ENCODE assay signal across 8 cellular contexts in genomic region chr7:100546129-100546867, GRCh38. TPM values are rescaled to one million over a fixed set of nuclear protein-coding genes. Genes with fewer than 3 reads are reported as not detected.
A peak's percentile ranks its signal among the peaks of the same experiment; 100 is the strongest.
DNase-seq lines count a peak whose midpoint lies in the region; ATAC-seq, FAIRE-seq and TF ChIP-seq lines count a peak whose summit lies in the region.

No MANE protein-coding gene starts in this region.

- no peak overlapping the region for H3K27ac ChIP-seq in endodermal cell (ENCODE audit: low read depth, low read length)
- peak overlapping the region; percentile 86 for H3K27ac ChIP-seq in trophoblast cell (ENCODE audit: low read depth, low read length)

- H3K9me3 Mint-ChIP-seq in endodermal cell, result no peaks in the 10 kb centered on the region

- peaks cover 63% of the 10 kb centered on the region for H3K4me1 Mint-ChIP-seq in endodermal cell

- no peak for TF ChIP-seq CTCF in endodermal cell (conservative IDR thresholded peaks at IDR 0.05)

- peaks cover 35% of the 10 kb centered on the region for H3K4me1 ChIP-seq in endodermal cell (ENCODE audit: control insufficient read depth, insufficient read depth, low read length)
- peaks cover 12 to 14% of the 10 kb centered on the region in 2 experiments for H3K4me1 ChIP-seq in trophoblast cell (ENCODE audit: control insufficient read depth in 1 of 2, insufficient read depth in 2 of 2, low read length in 2 of 2)

- peak overlapping the region; percentile 24 for H2AFZ ChIP-seq in trophoblast cell (ENCODE audit: insufficient read depth, low read length, poor library complexity)

- peak overlapping the region; percentile 88 for H2AK5ac ChIP-seq in trophoblast cell (ENCODE audit: low read length)

- H3K9me3 ChIP-seq in endodermal cell (ENCODE audit: control insufficient read depth, low read length), result no peaks in the 10 kb centered on the region
- no peaks in the 10 kb centered on the region for H3K9me3 ChIP-seq in trophoblast cell (ENCODE audit: insufficient read depth, low read depth, low read length)

- peak; percentile 27 to 29 for ATAC-seq in activated CD4-positive, CD25-positive, alpha-beta regulatory T cell treated with anti-CD3 and anti-CD28 coated beads, Interleukin-2, amount 50 U/mL, for 24 hours

- peak overlapping the region; percentile 50 for H3K18ac ChIP-seq in trophoblast cell (ENCODE audit: low read length)

- H3K4me2 ChIP-seq in trophoblast cell (ENCODE audit: low read length), result peak overlapping the region; percentile 18

- H3K27me3 ChIP-seq in endodermal cell (ENCODE audit: control insufficient read depth, insufficient read depth, low read length, poor library complexity, severe bottlenecking) (no peaks in the 10 kb centered on the region), trophoblast cell (ENCODE audit: insufficient read depth, low read length) (no peaks in the 10 kb centered on the region)

- H3K36me3 ChIP-seq in endodermal cell (ENCODE audit: control insufficient read depth, insufficient read depth, low read length) (peaks cover 37% of the 10 kb centered on the region), trophoblast cell (ENCODE audit: control insufficient read depth in 1 of 2, insufficient read depth in 2 of 2, low read length in 2 of 2) (no peaks in the 10 kb centered on the region)

- H2BK12ac ChIP-seq in trophoblast cell (ENCODE audit: low read length), result peak overlapping the region; percentile 78

- peaks cover 13% of the 10 kb centered on the region for H3K36me3 Mint-ChIP-seq in endodermal cell (ENCODE audit: low read depth)

- H4K91ac ChIP-seq in trophoblast cell (ENCODE audit: low read depth, low read length), result no peak overlapping the region

- H3K23ac ChIP-seq in trophoblast cell (ENCODE audit: low read length), result no peak overlapping the region

- no peaks in the 10 kb centered on the region for H3K27me3 Mint-ChIP-seq in endodermal cell (ENCODE audit: insufficient read depth)

- H3K79me1 ChIP-seq in trophoblast cell (ENCODE audit: low read length), result peaks cover 4% of the 10 kb centered on the region

- H4K12ac ChIP-seq in trophoblast cell (ENCODE audit: low read depth, low read length), result no peak overlapping the region

- H4K8ac ChIP-seq in trophoblast cell (ENCODE audit: low read depth, low read length), result peak overlapping the region; percentile 69

- 65 to 80% methylated on average over 6 to 9 of the region's 9 CpGs for WGBS in endodermal cell (ENCODE audit: insufficient coverage in 1 of 2, insufficient read length in 1 of 2), 2 experiments
- no CpG with 5 or more reads among the region's 9 CpGs for WGBS in trophoblast cell (ENCODE audit: extremely low coverage, insufficient coverage, insufficient read length)

- peak overlapping the region; percentile 6 for H3K4me3 Mint-ChIP-seq in endodermal cell

- H3K79me2 ChIP-seq in trophoblast cell (ENCODE audit: control insufficient read depth, insufficient read depth, low read length, poor library complexity), result no peaks in the 10 kb centered on the region

- H3K9ac ChIP-seq in endodermal cell (ENCODE audit: extremely low read depth, low read length, poor library complexity, severe bottlenecking) (no peak overlapping the region), trophoblast cell (ENCODE audit: low read length) (no peak overlapping the region)

- DNase-seq in activated CD4-positive, CD25-positive, alpha-beta regulatory T cell (lab: John Stamatoyannopoulos, UW), result no peak
- DNase-seq in NCI-H774 (lab: John Stamatoyannopoulos, UW), result peak; percentile 62
- no peak for DNase-seq in endodermal cell
- DNase-seq in trophoblast cell, result no peak
- DNase-seq in HTR-8/SVneo (ENCODE audit: insufficient read length, low spot score), result no peak
- DNase-seq in medulla oblongata (ENCODE audit: extremely low spot score), result no peak
- DNase-seq in SKM-1 treated with dmso at 0.1 percent for 144 hours (lab: John Stamatoyannopoulos, UW; ENCODE audit: unreplicated experiment), result no peak

- peak overlapping the region; percentile 4 for H3K4me3 ChIP-seq in endodermal cell (ENCODE audit: low read length)
- no peak overlapping the region for H3K4me3 ChIP-seq in trophoblast cell (ENCODE audit: low read depth, low read length)

- H3K27ac Mint-ChIP-seq in endodermal cell, result peak overlapping the region; percentile 65

- no peak for FAIRE-seq in HTR-8/SVneo (lab: Jason Lieb, UNC)

- H3K4ac ChIP-seq in trophoblast cell (ENCODE audit: low read depth, low read length), result no peak overlapping the region

- H2BK5ac ChIP-seq in trophoblast cell (ENCODE audit: low read depth, low read length, poor library complexity), result peak overlapping the region; percentile 78

- H3K14ac ChIP-seq in trophoblast cell (ENCODE audit: low read length), result peak overlapping the region; percentile 67

- H2BK120ac ChIP-seq in trophoblast cell (ENCODE audit: insufficient read depth, low read length, poor library complexity), result peak overlapping the region; percentile 37

RNA-seq across cellular contexts. Expression of gene AGFG2, which starts 7.3 kb away (rescaled TPM):
- 10 to 100 TPM in 1 of 2 donors, 1 to 10 TPM in 1; 8.5 to 28.9 TPM for total RNA-seq in endodermal cell
- 6.1 TPM for polyA plus RNA-seq in endodermal cell (2013, experiment 1 of 2)
- polyA plus RNA-seq in endodermal cell (2013, experiment 2 of 2), result 11.2 TPM
- 3.0 TPM in 2 replicates for polyA plus RNA-seq in trophoblast cell (2013)

RNA-seq across cellular contexts. Expression of gene SAP25, which starts 27.4 kb away (rescaled TPM):
- total RNA-seq in endodermal cell, result 1 to 10 TPM; 5.8 to 6.3 TPM
- 5.6 TPM for polyA plus RNA-seq in endodermal cell (2013, experiment 1 of 2)
- polyA plus RNA-seq in endodermal cell (2013, experiment 2 of 2), result 4.6 TPM
- polyA plus RNA-seq in trophoblast cell (2013), result 1.4 and 2.0 TPM in 2 replicates

RNA-seq across cellular contexts. Expression of gene LRCH4, which starts 39.6 kb away (rescaled TPM):
- 10 to 100 TPM; 49.4 to 56.0 TPM for total RNA-seq in endodermal cell
- 50.6 TPM for polyA plus RNA-seq in endodermal cell (2013, experiment 1 of 2)
- 40.0 TPM for polyA plus RNA-seq in endodermal cell (2013, experiment 2 of 2)
- 37.0 and 40.0 TPM in 2 replicates for polyA plus RNA-seq in trophoblast cell (2013)

RNA-seq across cellular contexts. Expression of gene FBXO24, which starts 39.8 kb away (rescaled TPM):
- 1 to 10 TPM; 1.3 to 3.0 TPM for total RNA-seq in endodermal cell
- polyA plus RNA-seq in endodermal cell (2013, experiment 1 of 2), result 2.4 TPM
- 1.4 TPM for polyA plus RNA-seq in endodermal cell (2013, experiment 2 of 2)
- polyA plus RNA-seq in trophoblast cell (2013), result 0.29 and 0.47 TPM in 2 replicates

RNA-seq across cellular contexts. Expression of gene PCOLCE, which starts 55.9 kb away (rescaled TPM):
- total RNA-seq in endodermal cell, result 10 to 100 TPM; 17.5 to 37.7 TPM
- polyA plus RNA-seq in endodermal cell (2013, experiment 1 of 2), result 47.4 TPM
- 40.5 TPM for polyA plus RNA-seq in endodermal cell (2013, experiment 2 of 2)
- polyA plus RNA-seq in trophoblast cell (2013), result 37.2 and 37.6 TPM in 2 replicates
